In the genomic region with DNA sequence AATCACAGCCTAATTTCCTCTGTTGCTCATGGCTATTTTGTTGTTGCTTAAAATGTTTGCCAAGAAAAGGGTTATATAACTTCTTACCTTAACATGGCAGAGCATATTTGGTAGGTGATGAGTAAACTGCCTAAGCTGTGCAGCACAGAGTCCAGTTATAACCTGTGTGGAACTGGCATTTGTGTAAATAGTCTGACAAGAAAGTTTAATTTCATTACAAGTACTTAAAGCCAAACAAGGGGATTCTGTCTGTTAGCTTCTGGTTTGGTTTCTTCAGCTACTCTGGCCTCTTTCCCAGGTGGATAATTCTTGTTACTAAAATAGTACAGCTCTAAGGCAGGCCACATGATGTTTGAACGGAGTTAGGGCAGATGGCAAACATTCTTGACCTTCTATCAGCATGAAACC, we compare ENCODE assay signal across 14 cellular contexts.
DNase-seq lines count a peak whose midpoint lies in the region; ATAC-seq, FAIRE-seq and TF ChIP-seq lines count a peak whose summit lies in the region.
"Had no signal": no experiment of that assay in that cellular context is flagged by ENCODE, and none has a peak within 500 bp of the region (broad histone marks: within the 10 kb centered on the region; RNA-seq: fewer than 3 reads in every experiment).

No MANE protein-coding gene starts in this region.

- H3K36me3 ChIP-seq in ascending aorta: no peaks in the 10 kb centered on the region
- no peaks in the 10 kb centered on the region for H3K36me3 ChIP-seq in heart right ventricle
- H3K36me3 ChIP-seq: vagina had no signal

- H3K36me3 Mint-ChIP-seq in WTC11: no peaks in the 10 kb centered on the region

- no peak overlapping the region for H3K4me3 Mint-ChIP-seq in WTC11
- H3K4me3 Mint-ChIP-seq: activated naive CD8-positive, alpha-beta T cell treated with anti-CD3 and anti-CD28 coated beads, Interleukin-2, amount 50 U/mL, for 24 hours; CD4-positive, alpha-beta T cell; naive thymus-derived CD4-positive, alpha-beta T cell had no signal

- CTCF ChIA-PET in WTC11 (lab: Charles Lee): no interaction called here

- H3K27me3 Mint-ChIP-seq in WTC11 (ENCODE audit: low read depth): no peaks in the 10 kb centered on the region

- intact Hi-C loops in ascending aorta (cut with DNase I) (no loop called here), heart right ventricle (cut with DNase I) (no loop called here), sciatic nerve (cut with DNase I) (no loop called here)

- no peaks in the 10 kb centered on the region for H3K4me1 Mint-ChIP-seq in WTC11
- H3K4me1 Mint-ChIP-seq: activated naive CD8-positive, alpha-beta T cell treated with anti-CD3 and anti-CD28 coated beads, Interleukin-2, amount 50 U/mL, for 24 hours had no signal

- no peak overlapping the region for H3K27ac Mint-ChIP-seq in WTC11
- H3K27ac Mint-ChIP-seq: activated naive CD8-positive, alpha-beta T cell treated with anti-CD3 and anti-CD28 coated beads, Interleukin-2, amount 50 U/mL, for 24 hours; CD4-positive, alpha-beta T cell; naive thymus-derived CD4-positive, alpha-beta T cell had no signal

- no peaks in the 10 kb centered on the region for H3K9me3 Mint-ChIP-seq in WTC11
- H3K9me3 Mint-ChIP-seq: activated naive CD8-positive, alpha-beta T cell treated with anti-CD3 and anti-CD28 coated beads, Interleukin-2, amount 50 U/mL, for 24 hours; CD4-positive, alpha-beta T cell had no signal

- H3K27ac ChIP-seq in ascending aorta: peak overlapping the region; percentile 45
- peak overlapping the region; percentile 18 to 88 (median 74) for H3K27ac ChIP-seq in heart right ventricle

- H3K4me1 ChIP-seq in ascending aorta (peaks cover 0 to 6% of the 10 kb centered on the region in 2 donors), heart right ventricle (peaks cover 0 to 47% (median 27%) of the 10 kb centered on the region in 9 donors)

- H3K9me3 ChIP-seq in ascending aorta (no peaks in the 10 kb centered on the region), heart right ventricle (no peaks in the 10 kb centered on the region)
- H3K9me3 ChIP-seq: vagina had no signal

- TF ChIP-seq CTCF in ascending aorta (IDR thresholded peaks at IDR 0.05) (no peak), heart right ventricle (IDR thresholded peaks at IDR 0.05) (no peak), WTC11 (IDR thresholded peaks at IDR 0.05) (no peak)

- peak; percentile 24 for DNase-seq in G401 (ENCODE audit: low spot score)
- no peak for DNase-seq in ascending aorta (ENCODE audit: low spot score in 2 of 2)
- peak in 1 of 2 donors; percentile 31 for DNase-seq in heart right ventricle
- no peak for DNase-seq in sciatic nerve (ENCODE audit: low spot score)
- DNase-seq in NCI-H2081 (lab: John Stamatoyannopoulos, UW): no peak
- DNase-seq in H54 (ENCODE audit: insufficient read length, low spot score): no peak
- no peak for DNase-seq in WTC11 (ENCODE audit: low spot score)
- DNase-seq in LoVo (ENCODE audit: low spot score): no peak
- DNase-seq: activated naive CD8-positive, alpha-beta T cell treated with anti-CD3 and anti-CD28 coated beads, Interleukin-2, amount 50 U/mL, for 24 hours; CD4-positive, alpha-beta T cell; naive thymus-derived CD4-positive, alpha-beta T cell; OCI-M1; T1000 had no signal

- H3K27me3 ChIP-seq in ascending aorta (no peaks in the 10 kb centered on the region), heart right ventricle (no peaks in the 10 kb centered on the region)
- H3K27me3 ChIP-seq: vagina had no signal

- in situ Hi-C loops in G401 (cut with HindIII; ENCODE audit: low sequenced_read_pairs): no loop called here

- H3K4me3 ChIP-seq in ascending aorta (no peak overlapping the region), heart right ventricle (no peak overlapping the region)
- H3K4me3 ChIP-seq: vagina had no signal

- FAIRE-seq in H54 (lab: Jason Lieb, UNC): no peak

- 16 to 18% methylated on average over 1 of the region's 1 CpG for WGBS in heart right ventricle, 2 donors

- peak; percentile 47 to 94 (median 85) for ATAC-seq in heart right ventricle
- ATAC-seq in sciatic nerve: peak; percentile 48
- no peak for ATAC-seq in WTC11
- ATAC-seq: activated naive CD8-positive, alpha-beta T cell treated with anti-CD3 and anti-CD28 coated beads, Interleukin-2, amount 50 U/mL, for 24 hours; naive thymus-derived CD4-positive, alpha-beta T cell had no signal

- no peak for TF ChIP-seq POLR2A in H54 (IDR thresholded peaks at IDR 0.05; ENCODE audit: low read depth, low read length)

- POLR2A ChIA-PET in WTC11 (lab: Charles Lee): no interaction called here

TF ChIP-seq in WTC11, 78 proteins besides CTCF, POLR2A, EP300 and RAD21:
- no peak for TF ChIP-seq ZBTB21 (CRISPR knock-in tag; IDR thresholded peaks at IDR 0.05; ENCODE audit: borderline replicate concordance)
